26 cellular contexts compared by ENCODE assay signal in the genomic region with DNA sequence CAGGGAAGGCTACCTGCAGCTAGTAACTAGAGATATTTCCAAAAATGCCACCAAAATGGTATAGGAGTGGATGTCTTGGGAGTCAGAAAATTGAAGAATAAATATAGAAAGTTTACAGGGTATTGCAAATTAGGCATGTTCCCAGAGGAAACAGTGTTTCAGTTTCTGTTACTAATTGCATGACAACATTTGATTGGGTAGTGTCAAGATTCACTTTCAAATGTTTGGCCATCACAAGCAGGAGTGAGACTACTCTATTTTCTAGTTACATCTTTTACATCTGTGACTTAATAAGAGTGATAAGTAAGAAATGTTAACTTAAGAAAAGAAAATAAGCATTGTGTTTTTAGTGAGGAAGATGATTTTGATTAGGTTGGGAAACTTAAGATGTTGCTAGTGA. TPM values are rescaled to one million over a fixed set of nuclear protein-coding genes. Genes with fewer than 3 reads are reported as not detected.
DNase-seq lines count a peak whose midpoint lies in the region; ATAC-seq, FAIRE-seq and TF ChIP-seq lines count a peak whose summit lies in the region.
"Had no signal": no experiment of that assay in that cellular context is flagged by ENCODE, and none has a peak within 500 bp of the region (broad histone marks: within the 10 kb centered on the region; RNA-seq: fewer than 3 reads in every experiment).

No MANE protein-coding gene starts in this region.

- no peaks in the 10 kb centered on the region for H3K9me3 ChIP-seq in adrenal gland (replicated peaks in 1 of 3)
- H3K9me3 ChIP-seq in kidney (ENCODE audit: control insufficient read depth in 1 of 2, low read length in 2 of 2) = no peaks in the 10 kb centered on the region
- H3K9me3 ChIP-seq: Caco-2 had no signal

- H3K9me3 Mint-ChIP-seq in memory B cell = no peaks in the 10 kb centered on the region

- H3K4me3 Mint-ChIP-seq in memory B cell = no peak overlapping the region
- H3K4me3 Mint-ChIP-seq: CD4-positive, alpha-beta memory T cell had no signal

- DNase-seq in memory B cell (ENCODE audit: low spot score in 2 of 2) (no peak), globus pallidus (ENCODE audit: low spot score) (no peak), adrenal gland (no peak), kidney (no peak)
- DNase-seq: Caco-2; CD4-positive, alpha-beta memory T cell; DMS 273 treated with DMSO at 0.1 percent for 48 hours; DND-41; IMR-90; NCI-H1105; NCI-H2029 treated with DMSO at 0.1 percent for 48 hours; NCI-H226; NCI-H524; T-helper 9 cell had no signal

- H3K27me3 Mint-ChIP-seq in memory B cell = no peaks in the 10 kb centered on the region
- H3K27me3 Mint-ChIP-seq: CD4-positive, alpha-beta memory T cell had no signal

- no peak for FAIRE-seq in kidney (lab: Jason Lieb, UNC)
- FAIRE-seq: GM12892, GM18507 had no signal

- no peak for TF ChIP-seq POLR2A in adrenal gland (IDR thresholded peaks at IDR 0.05)

- no peaks in the 10 kb centered on the region for H3K27me3 ChIP-seq in adrenal gland

- H3K9ac ChIP-seq in kidney (ENCODE audit: low read length in 2 of 2) = no peak overlapping the region
- H3K9ac ChIP-seq: KMS-11 had no signal

- intact Hi-C loops in adrenal gland (cut with DNase I) = no loop called here
- intact Hi-C loops in kidney (cut with DNase I) = no loop called here

- peak; percentile 53 for ATAC-seq in GM19324 (IDR thresholded peaks at IDR 0.05; ENCODE audit: low FRiP score, unreplicated experiment)
- peak; percentile 36 for ATAC-seq in HG02623 (IDR thresholded peaks at IDR 0.05; ENCODE audit: unreplicated experiment)
- ATAC-seq in HG03342 (IDR thresholded peaks at IDR 0.05; ENCODE audit: unreplicated experiment) = peak; percentile 48
- ATAC-seq in memory B cell (ENCODE audit: low read depth) = no peak
- ATAC-seq in HG03460 (IDR thresholded peaks at IDR 0.05; ENCODE audit: unreplicated experiment) = no peak
- ATAC-seq: Right ventricle myocardium inferior had no signal

- H3K27ac ChIP-seq in adrenal gland (no peak overlapping the region), kidney (ENCODE audit: low read depth in 2 of 2, low read length in 2 of 2) (no peak overlapping the region)
- H3K27ac ChIP-seq: KMS-11 had no signal

- H3K4me1 Mint-ChIP-seq in memory B cell = peaks cover 13% of the 10 kb centered on the region
- H3K4me1 Mint-ChIP-seq: CD4-positive, alpha-beta memory T cell had no signal

- TF ChIP-seq CTCF in adrenal gland (IDR thresholded peaks at IDR 0.05) = no peak
- TF ChIP-seq CTCF in kidney (IDR thresholded peaks at IDR 0.05; ENCODE audit: borderline replicate concordance, extremely low read depth, insufficient read depth) = no peak

- no peaks in the 10 kb centered on the region for H3K36me3 Mint-ChIP-seq in memory B cell
- H3K36me3 Mint-ChIP-seq: CD4-positive, alpha-beta memory T cell had no signal

- H3K27ac Mint-ChIP-seq in memory B cell = peak overlapping the region; percentile 21
- H3K27ac Mint-ChIP-seq: CD4-positive, alpha-beta memory T cell had no signal

- H3K36me3 ChIP-seq in adrenal gland (replicated peaks in 1 of 2) (no peaks in the 10 kb centered on the region), kidney (ENCODE audit: control insufficient read depth in 1 of 2, insufficient read depth in 2 of 2, low read length in 2 of 2) (no peaks in the 10 kb centered on the region)

- H3K4me3 ChIP-seq in adrenal gland = no peak overlapping the region
- no peak overlapping the region for H3K4me3 ChIP-seq in kidney (ENCODE audit: low read length in 2 of 2)

- H3K4me1 ChIP-seq in adrenal gland (replicated peaks in 1 of 2) (no peaks in the 10 kb centered on the region), kidney (ENCODE audit: control insufficient read depth in 1 of 2, insufficient read depth in 1 of 2, low read depth in 1 of 2, low read length in 2 of 2) (no peaks in the 10 kb centered on the region)
- H3K4me1 ChIP-seq: Caco-2 had no signal

RNA-seq across cellular contexts. Expression of a gene that starts 30.2 kb away (rescaled TPM):
- total RNA-seq in adrenal gland = not detected
- polyA plus RNA-seq in adrenal gland = not detected
- not detected for total RNA-seq in kidney
- polyA plus RNA-seq in kidney (ENCODE audit: insufficient read depth, low read depth, low replicate concordance) = not detected
- total RNA-seq: Caco-2; CD4-positive, alpha-beta memory T cell; H4; IMR-90; Right ventricle myocardium inferior; SK-MEL-5; T-helper 1 cell treated with Interleukin-12 subunit alpha and Interleukin-12 subunit beta and Interleukin-4 antibody, amounts not matched to agents 30 ng/mL and 1 ng/mL, for 36 hours had no signal
- polyA plus RNA-seq: BJ; CD4-positive, alpha-beta memory T cell; IMR-90 had no signal

Comparison
In these comparisons a context has a peak if more than half of its experiments do, and no peak if none do; other contexts are left out.
1. ATAC-seq: peak in GM19324 (single experiment), HG02623 (single experiment) and HG03342 (single experiment); none in memory B cell (single experiment) and HG03460 (single experiment).